Comparison of ENCODE assay signal across 11 cellular contexts in genomic region chr14:51139221-51139681, GRCh38. TPM values are rescaled to one million over a fixed set of nuclear protein-coding genes. Genes with fewer than 3 reads are reported as not detected.
DNase-seq lines count a peak whose midpoint lies in the region; ATAC-seq and TF ChIP-seq lines count a peak whose summit lies in the region.
"Had no signal": no experiment of that assay in that cellular context is flagged by ENCODE, and none has a peak within 500 bp of the region (broad histone marks: within the 10 kb centered on the region; RNA-seq: fewer than 3 reads in every experiment).

No MANE protein-coding gene starts in this region.

- no peak overlapping the region for H2BK12ac ChIP-seq in neuronal stem cell (ENCODE audit: low read length)

- WGBS in neuronal stem cell (ENCODE audit: extremely low coverage in 2 of 2, insufficient read length in 2 of 2, insufficient replicate concordance in 1 of 2), 2 donors = no CpG with 5 or more reads among the region's 5 CpGs

- no peak overlapping the region for H3K4ac ChIP-seq in neuronal stem cell (ENCODE audit: low read length)

- no peak overlapping the region for H4K91ac ChIP-seq in neuronal stem cell (ENCODE audit: low read depth, low read length, poor library complexity)

- H3K4me3 ChIP-seq in epithelial cell of proximal tubule (ENCODE audit: low read depth, low read length) (no peak overlapping the region), neuronal stem cell (ENCODE audit: low read length in 2 of 2) (no peak overlapping the region)

- H3K4me1 Mint-ChIP-seq in activated CD8-positive, alpha-beta T cell treated with anti-CD3 and anti-CD28 coated beads, Interleukin-2, amount 10 ng/mL, durations not matched to agents 7 days and 5 days (ENCODE audit: low read depth) = no peaks in the 10 kb centered on the region

- H3K36me3 ChIP-seq in neuronal stem cell (replicated peaks in 1 of 2; ENCODE audit: control insufficient read depth in 2 of 2, insufficient read depth in 2 of 2, low read length in 2 of 2) = peaks cover 0 to 1% of the 10 kb centered on the region in 2 donors

- ATAC-seq in HG02970 (IDR thresholded peaks at IDR 0.05; ENCODE audit: low FRiP score, unreplicated experiment) (no peak), GM21786 (IDR thresholded peaks at IDR 0.05; ENCODE audit: unreplicated experiment) (no peak)
- ATAC-seq in activated CD8-positive, alpha-beta T cell treated with anti-CD3 and anti-CD28 coated beads, Interleukin-2, amount 10 ng/mL, durations not matched to agents 7 days and 5 days = no peak

- H3K23ac ChIP-seq in neuronal stem cell (ENCODE audit: low read depth, low read length, poor library complexity) = no peak overlapping the region

- H3K14ac ChIP-seq in neuronal stem cell (ENCODE audit: low read length) = no peak overlapping the region

- DNase-seq in H4 (ENCODE audit: low spot score) (peak; percentile 38), NCI-H524 treated with DMSO at 0.1 percent for 48 hours (lab: John Stamatoyannopoulos, UW) (peak; percentile 96), epithelial cell of proximal tubule (ENCODE audit: low read depth) (peak; percentile 35), neuronal stem cell (ENCODE audit: low spot score) (no peak), cerebellar nuclear complex (lab: John Stamatoyannopoulos, UW) (no peak)
- no peak for DNase-seq in activated CD8-positive, alpha-beta T cell treated with anti-CD3 and anti-CD28 coated beads, Interleukin-2, amount 10 ng/mL, durations not matched to agents 7 days and 5 days
- DNase-seq: Caco-2, NCI-H1694 had no signal

- H3K27ac ChIP-seq in neuronal stem cell (replicated peaks; ENCODE audit: low read length) = no peak overlapping the region

- no peak overlapping the region for H3K4me3 Mint-ChIP-seq in activated CD8-positive, alpha-beta T cell treated with anti-CD3 and anti-CD28 coated beads, Interleukin-2, amount 10 ng/mL, durations not matched to agents 7 days and 5 days

- no peak overlapping the region for H3K27ac Mint-ChIP-seq in activated CD8-positive, alpha-beta T cell treated with anti-CD3 and anti-CD28 coated beads, Interleukin-2, amount 10 ng/mL, durations not matched to agents 7 days and 5 days

- no peak overlapping the region for H2BK120ac ChIP-seq in neuronal stem cell (ENCODE audit: low read depth, low read length)

- no peak for TF ChIP-seq CTCF in epithelial cell of proximal tubule (conservative IDR thresholded peaks at IDR 0.05; ENCODE audit: low read depth, low read length)

- H2BK15ac ChIP-seq in neuronal stem cell (ENCODE audit: low read length) = no peak overlapping the region

- CTCF ChIA-PET in activated CD8-positive, alpha-beta T cell treated with anti-CD3 and anti-CD28 coated beads, Interleukin-2, amount 10 ng/mL, durations not matched to agents 7 days and 5 days (lab: Charles Lee) = no interaction called here

- H3K18ac ChIP-seq in neuronal stem cell (ENCODE audit: low read length) = no peak overlapping the region

- H3K27me3 Mint-ChIP-seq in activated CD8-positive, alpha-beta T cell treated with anti-CD3 and anti-CD28 coated beads, Interleukin-2, amount 10 ng/mL, durations not matched to agents 7 days and 5 days (ENCODE audit: low read depth) = no peaks in the 10 kb centered on the region

- POLR2A ChIA-PET in activated CD8-positive, alpha-beta T cell treated with anti-CD3 and anti-CD28 coated beads, Interleukin-2, amount 10 ng/mL, durations not matched to agents 7 days and 5 days (lab: Charles Lee) = no interaction called here

- no peak overlapping the region for H3K4me2 ChIP-seq in neuronal stem cell (ENCODE audit: insufficient read depth, low read length, poor library complexity, severe bottlenecking)

- peaks cover 9 to 12% of the 10 kb centered on the region in 2 donors for H3K4me1 ChIP-seq in neuronal stem cell (ENCODE audit: control insufficient read depth in 2 of 2, insufficient read depth in 1 of 2, low read depth in 1 of 2, low read length in 2 of 2)
- H3K4me1 ChIP-seq: Caco-2 had no signal

- no peaks in the 10 kb centered on the region for H3K79me1 ChIP-seq in neuronal stem cell (ENCODE audit: low read depth, low read length)

- H2AFZ ChIP-seq in neuronal stem cell (ENCODE audit: low read length) = peak overlapping the region; percentile 53

- no peak overlapping the region for H4K8ac ChIP-seq in neuronal stem cell (ENCODE audit: low read depth, low read length)

- H2BK5ac ChIP-seq in neuronal stem cell (ENCODE audit: low read length) = no peak overlapping the region

- no peak overlapping the region for H2AK5ac ChIP-seq in neuronal stem cell (ENCODE audit: low read depth, low read length)

- H3K27me3 ChIP-seq in neuronal stem cell (ENCODE audit: control insufficient read depth in 3 of 3, insufficient read depth in 3 of 3, low read depth in 1 of 3, low read length in 3 of 3) = no peaks in the 10 kb centered on the region

- H3K36me3 Mint-ChIP-seq in activated CD8-positive, alpha-beta T cell treated with anti-CD3 and anti-CD28 coated beads, Interleukin-2, amount 10 ng/mL, durations not matched to agents 7 days and 5 days (ENCODE audit: low read depth) = no peaks in the 10 kb centered on the region

- H3K9ac ChIP-seq in neuronal stem cell (ENCODE audit: low read depth, low read length, poor library complexity) = no peak overlapping the region

- H3K9me3 Mint-ChIP-seq in activated CD8-positive, alpha-beta T cell treated with anti-CD3 and anti-CD28 coated beads, Interleukin-2, amount 10 ng/mL, durations not matched to agents 7 days and 5 days (ENCODE audit: insufficient read depth) = no peaks in the 10 kb centered on the region

- H3K9me3 ChIP-seq in neuronal stem cell (replicated peaks in 1 of 2; ENCODE audit: control insufficient read depth in 2 of 2, insufficient read depth in 1 of 2, low read depth in 1 of 2, low read length in 2 of 2) = peaks cover 2 to 3% of the 10 kb centered on the region in 2 donors
- H3K9me3 ChIP-seq: Caco-2 had no signal

RNA-seq across cellular contexts. Expression of gene TRIM9, which starts 44.3 kb away (rescaled TPM):
- total RNA-seq in H4 (2014; rRNA removed; shearing (Covaris generic)) = 0.06 and 0.48 TPM in 2 replicates
- total RNA-seq in epithelial cell of proximal tubule = 0.36 and 0.69 TPM in 2 replicates
- polyA plus RNA-seq in neuronal stem cell (2013, experiment 1 of 2) = 1.6 TPM
- polyA plus RNA-seq in neuronal stem cell (2013, experiment 2 of 2) = 1.6 TPM
- total RNA-seq in activated CD8-positive, alpha-beta T cell treated with anti-CD3 and anti-CD28 coated beads, Interleukin-2, amount 10 ng/mL, durations not matched to agents 7 days and 5 days = under 1 TPM; 0.63 to 0.73 TPM
- total RNA-seq: endothelial cell of umbilical vein had no signal
- polyA plus RNA-seq: endothelial cell of umbilical vein had no signal

Comparison
In these comparisons a context has a peak if more than half of its experiments do, and no peak if none do; other contexts are left out.
1. DNase-seq: peak in H4 (single experiment), NCI-H524 treated with DMSO at 0.1 percent for 48 hours (single experiment) and epithelial cell of proximal tubule (single experiment); none in neuronal stem cell (single experiment), cerebellar nuclear complex (0 of 2) and activated CD8-positive, alpha-beta T cell treated with anti-CD3 and anti-CD28 coated beads, Interleukin-2, amount 10 ng/mL, durations not matched to agents 7 days and 5 days (single experiment).